In the genomic region with DNA sequence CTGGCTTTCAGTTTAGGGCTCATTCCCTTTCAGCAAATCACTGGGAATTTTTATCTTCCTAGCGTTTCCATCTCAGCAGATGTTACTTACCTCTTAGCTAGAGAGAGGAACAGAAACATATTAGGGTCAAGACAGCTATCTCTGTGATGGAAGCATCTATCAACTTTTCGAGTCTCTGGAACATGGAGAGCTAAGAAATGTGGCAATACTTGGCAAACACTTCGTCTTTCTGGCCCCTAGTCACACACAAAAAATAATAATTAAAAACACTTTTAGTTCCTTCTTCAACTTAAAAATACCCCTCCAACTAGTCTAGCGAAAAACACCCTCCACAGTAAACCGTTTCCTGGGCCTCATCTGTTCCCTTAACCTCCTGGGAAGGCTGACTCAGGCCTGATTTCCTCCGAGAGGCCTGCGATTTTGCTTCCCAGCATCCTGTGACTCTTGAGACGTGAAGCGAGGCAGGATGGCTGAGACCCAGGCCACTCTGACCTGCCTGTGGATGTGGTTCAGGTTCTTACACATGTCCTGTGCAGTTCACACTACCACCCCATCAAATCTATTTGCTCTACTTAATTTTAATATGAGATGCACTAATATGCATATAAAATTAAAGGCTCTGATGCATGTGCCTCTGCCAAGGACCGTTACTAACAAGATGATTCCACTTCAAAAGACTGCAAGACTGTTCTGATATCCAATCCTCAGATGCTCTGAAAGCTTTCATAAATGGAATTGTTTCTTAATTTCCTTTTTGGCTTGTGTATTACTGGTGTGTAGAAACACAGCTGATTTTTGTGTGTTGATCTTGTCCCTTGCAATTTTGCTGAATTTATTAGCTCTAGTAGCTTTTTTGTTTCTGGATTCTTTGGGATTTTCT, we compare ENCODE assay signal across 11 cellular contexts. TPM values are rescaled to one million over a fixed set of nuclear protein-coding genes. Genes with fewer than 3 reads are reported as not detected.
DNase-seq lines count a peak whose midpoint lies in the region; TF ChIP-seq lines count a peak whose summit lies in the region.
"Had no signal": no experiment of that assay in that cellular context is flagged by ENCODE, and none has a peak within 500 bp of the region (broad histone marks: within the 10 kb centered on the region; RNA-seq: fewer than 3 reads in every experiment).

No MANE protein-coding gene starts in this region.

- H3K27ac Mint-ChIP-seq in nephron progenitor cell, result no peak overlapping the region

- no peaks in the 10 kb centered on the region for H3K36me3 Mint-ChIP-seq in nephron progenitor cell (ENCODE audit: low read depth)

- peaks cover 82% of the 10 kb centered on the region for H3K27me3 Mint-ChIP-seq in nephron progenitor cell (ENCODE audit: low read depth, poor library complexity)

- no peak overlapping the region for H3K9ac ChIP-seq in skeletal muscle tissue (ENCODE audit: low read depth in 1 of 3, low read length in 3 of 3)

- H3K9me3 ChIP-seq in left ventricle myocardium inferior (replicated peaks) (no peaks in the 10 kb centered on the region), skeletal muscle tissue (ENCODE audit: control insufficient read depth in 3 of 3, low read length in 3 of 3) (no peaks in the 10 kb centered on the region)

- DNase-seq in EL (peak; percentile 83), UCSD-AML1 (lab: John Stamatoyannopoulos, UW; ENCODE audit: unreplicated experiment) (peak; percentile 42), left ventricle myocardium inferior (peak; percentile 34), epidermal melanocyte (ENCODE audit: insufficient read length, low spot score) (no peak), RKO (ENCODE audit: low spot score) (no peak), nephron progenitor cell (no peak)
- no peak for DNase-seq in activated CD8-positive, alpha-beta memory T cell treated with anti-CD3 and anti-CD28 coated beads for 24 hours
- DNase-seq: activated CD4-positive, alpha-beta T cell treated with anti-CD3 and anti-CD28 coated beads, Interleukin-2, amount 50 U/mL, for 4 hours; H9; NCI-H146 had no signal

- peaks cover 32% of the 10 kb centered on the region for H3K4me1 Mint-ChIP-seq in nephron progenitor cell

- no peak overlapping the region for H3K4me3 Mint-ChIP-seq in nephron progenitor cell
- H3K4me3 Mint-ChIP-seq: H9 had no signal

- H3K4me3 ChIP-seq in left ventricle myocardium inferior, result peak overlapping the region; percentile 13
- no peak overlapping the region for H3K4me3 ChIP-seq in skeletal muscle tissue (ENCODE audit: low read length in 3 of 3)

- intact Hi-C loops in left ventricle myocardium inferior (cut with micrococcal nuclease), result no loop called here

- H3K36me3 ChIP-seq in left ventricle myocardium inferior (no peaks in the 10 kb centered on the region), skeletal muscle tissue (ENCODE audit: control insufficient read depth in 3 of 3, insufficient read depth in 3 of 3, low read length in 3 of 3) (no peaks in the 10 kb centered on the region)

- TF ChIP-seq CTCF in left ventricle myocardium inferior (IDR thresholded peaks at IDR 0.05; ENCODE audit: borderline replicate concordance) (no peak), nephron progenitor cell (IDR thresholded peaks at IDR 0.05) (no peak)

- peak overlapping the region; percentile 91 for H3K27ac ChIP-seq in left ventricle myocardium inferior (replicated peaks)
- peak overlapping the region; percentile 75 for H3K27ac ChIP-seq in skeletal muscle tissue (ENCODE audit: low read depth, low read length)

- no peaks in the 10 kb centered on the region for H3K27me3 ChIP-seq in left ventricle myocardium inferior (ENCODE audit: low read depth)
- peaks cover 22 to 30% (median 26%) of the 10 kb centered on the region in 3 donors for H3K27me3 ChIP-seq in skeletal muscle tissue (ENCODE audit: control insufficient read depth in 3 of 3, insufficient read depth in 3 of 3, low read length in 3 of 3)

- H3K4me1 ChIP-seq in left ventricle myocardium inferior, result peaks cover 74% of the 10 kb centered on the region
- peaks cover 22 to 29% (median 23%) of the 10 kb centered on the region in 3 donors for H3K4me1 ChIP-seq in skeletal muscle tissue (ENCODE audit: control insufficient read depth in 3 of 3, insufficient read depth in 3 of 3, low read length in 3 of 3)

- no peaks in the 10 kb centered on the region for H3K9me3 Mint-ChIP-seq in nephron progenitor cell

RNA-seq across cellular contexts. Expression of a gene that starts 3.5 kb away (rescaled TPM):
- total RNA-seq in left ventricle myocardium inferior (74.8 TPM), skeletal muscle tissue (11.0 TPM)

RNA-seq across cellular contexts. Expression of a gene that starts 35.5 kb away (rescaled TPM):
- total RNA-seq in left ventricle myocardium inferior (41.0 TPM), skeletal muscle tissue (42.8 TPM)

Comparison
In these comparisons a context has a peak if more than half of its experiments do, and no peak if none do; other contexts are left out.
1. DNase-seq: peak in EL (single experiment), UCSD-AML1 (single experiment) and left ventricle myocardium inferior (single experiment); none in epidermal melanocyte (single experiment), RKO (single experiment), activated CD8-positive, alpha-beta memory T cell treated with anti-CD3 and anti-CD28 coated beads for 24 hours (single experiment) and nephron progenitor cell (single experiment).